In the genomic region with DNA sequence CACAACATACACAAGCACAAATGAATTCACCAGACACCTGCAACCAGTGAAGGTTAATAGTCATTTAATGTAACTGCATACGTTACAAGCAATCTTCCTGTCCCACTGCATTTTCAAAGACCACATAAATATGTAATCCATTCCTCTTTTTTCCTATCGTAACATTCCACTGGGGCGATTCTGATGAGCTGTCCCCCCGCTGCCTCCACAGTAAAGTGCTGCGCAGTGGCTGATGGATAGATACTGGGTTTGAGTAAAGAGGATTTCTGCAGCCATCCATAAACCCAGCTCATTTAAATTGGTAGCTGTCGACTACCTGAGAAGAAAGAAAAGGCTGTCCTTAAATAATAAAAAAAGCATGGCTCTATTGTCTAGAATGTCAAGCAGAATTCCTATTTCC, we compare ENCODE assay signal across 8 cellular contexts.
"Had no signal": no experiment of that assay in that cellular context is flagged by ENCODE, and none has a peak within 500 bp of the region (broad histone marks: within the 10 kb centered on the region; RNA-seq: fewer than 3 reads in every experiment).

No MANE protein-coding gene starts in this region.

- H3K4me1 ChIP-seq: HAP-1 had no signal

- DNase-seq: GM23248, GOT3, H7, H9, HCEC 1CT, HFFc6 had no signal

- H3K4me2 ChIP-seq: GM23338 had no signal

- H3K27ac Mint-ChIP-seq: GM23338, H9, HFFc6 had no signal

- H3K27ac ChIP-seq: GM23248 had no signal

- H3K9me3 ChIP-seq: HAP-1 had no signal

- H3K9me3 Mint-ChIP-seq: GM23338, HFFc6 had no signal

- H3K4me3 Mint-ChIP-seq: GM23338, H9, HFFc6 had no signal

- H3K36me3 ChIP-seq: HAP-1 had no signal

- H2AFZ ChIP-seq: GM23248, GM23338 had no signal

- H3K4me3 ChIP-seq: GM23248, GM23338, HAP-1 had no signal

- H3K9ac ChIP-seq: GM23248 had no signal
